17 cellular contexts compared by ENCODE assay signal in genomic region chr10:5565205-5565545, GRCh38. TPM values are rescaled to one million over a fixed set of nuclear protein-coding genes. Genes with fewer than 3 reads are reported as not detected.
A peak's percentile ranks its signal among the peaks of the same experiment; 100 is the strongest.
DNase-seq lines count a peak whose midpoint lies in the region; ATAC-seq and TF ChIP-seq lines count a peak whose summit lies in the region.
"Had no signal": no experiment of that assay in that cellular context is flagged by ENCODE, and none has a peak within 500 bp of the region (broad histone marks: within the 10 kb centered on the region; RNA-seq: fewer than 3 reads in every experiment).

No MANE protein-coding gene starts in this region.

- 64 to 88% methylated on average over 3 to 7 of the region's 8 CpGs for WGBS in esophagus squamous epithelium, 2 donors
- 89 to 91% methylated on average over 8 of the region's 8 CpGs for WGBS in sigmoid colon, 2 donors

- ATAC-seq in T-helper 17 cell, result no peak
- ATAC-seq in HG02870 (IDR thresholded peaks at IDR 0.05; ENCODE audit: unreplicated experiment), result no peak
- ATAC-seq in GM19395 (IDR thresholded peaks at IDR 0.05; ENCODE audit: unreplicated experiment), result no peak
- ATAC-seq: GM23338, WTC11 had no signal

- H3K9me3 ChIP-seq in T-helper 17 cell (ENCODE audit: control insufficient read depth, low read length, poor library complexity, severe bottlenecking) (no peaks in the 10 kb centered on the region), esophagus squamous epithelium (no peaks in the 10 kb centered on the region), sigmoid colon (no peaks in the 10 kb centered on the region)
- H3K9me3 ChIP-seq: right lobe of liver had no signal

- H3K27ac ChIP-seq in esophagus squamous epithelium (peak overlapping the region; percentile 54 to 79 (median 70)), sigmoid colon (no peak overlapping the region)
- H3K27ac ChIP-seq: right lobe of liver had no signal

- H3K36me3 Mint-ChIP-seq in T-helper 2 cell treated with Interferon-gamma antibody and Interleukin-4, amounts not matched to agents 5 μg/mL and 100 μg/mL, for 36 hours (ENCODE audit: low read depth), result peaks cover 3% of the 10 kb centered on the region
- peaks cover 7% of the 10 kb centered on the region for H3K36me3 Mint-ChIP-seq in T-helper 17 cell (ENCODE audit: low read depth)
- H3K36me3 Mint-ChIP-seq: WTC11 had no signal

- H3K4me3 ChIP-seq in esophagus squamous epithelium, result no peak overlapping the region
- H3K4me3 ChIP-seq in sigmoid colon, result no peak overlapping the region
- H3K4me3 ChIP-seq: GM23338, right lobe of liver had no signal

- peaks cover 19% of the 10 kb centered on the region for H3K4me1 Mint-ChIP-seq in T-helper 2 cell treated with Interferon-gamma antibody and Interleukin-4, amounts not matched to agents 5 μg/mL and 100 μg/mL, for 36 hours (ENCODE audit: low read depth)
- peaks cover 34% of the 10 kb centered on the region for H3K4me1 Mint-ChIP-seq in T-helper 17 cell

- no peak for TF ChIP-seq EP300 in sigmoid colon (IDR thresholded peaks at IDR 0.05)

- intact Hi-C loops in esophagus squamous epithelium (cut with DNase I), result no loop called here
- intact Hi-C loops in sigmoid colon (cut with DNase I), result no loop called here

- TF ChIP-seq CTCF in esophagus squamous epithelium (IDR thresholded peaks at IDR 0.05), result no peak
- TF ChIP-seq CTCF in sigmoid colon (IDR thresholded peaks at IDR 0.05), result no peak

- H3K9me3 Mint-ChIP-seq in T-helper 2 cell treated with Interferon-gamma antibody and Interleukin-4, amounts not matched to agents 5 μg/mL and 100 μg/mL, for 36 hours, result no peaks in the 10 kb centered on the region
- H3K9me3 Mint-ChIP-seq: GM23338, WTC11 had no signal

- peak overlapping the region; percentile 82 for H3K4me3 Mint-ChIP-seq in T-helper 2 cell treated with Interferon-gamma antibody and Interleukin-4, amounts not matched to agents 5 μg/mL and 100 μg/mL, for 36 hours
- peak overlapping the region; percentile 91 for H3K4me3 Mint-ChIP-seq in T-helper 17 cell
- H3K4me3 Mint-ChIP-seq: GM23338, WTC11 had no signal

- no peak for DNase-seq in T-helper 2 cell treated with Interferon-gamma antibody and Interleukin-4, amounts not matched to agents 5 μg/mL and 100 μg/mL, for 36 hours (ENCODE audit: low spot score)
- DNase-seq in T-helper 2 cell (no peak), T-helper 17 cell (no peak), esophagus squamous epithelium (lab: John Stamatoyannopoulos, UW) (no peak), sigmoid colon (peak; percentile 47), NCI-H2029 treated with DMSO at 0.1 percent for 48 hours (lab: John Stamatoyannopoulos, UW) (no peak)
- DNase-seq: 8988T, GF-D8, NCI-H2081 treated with DMSO at 0.1 percent for 48 hours, SHP77 treated with DMSO at 0.1 percent for 48 hours had no signal

- H3K27me3 ChIP-seq in esophagus squamous epithelium (no peaks in the 10 kb centered on the region), sigmoid colon (no peaks in the 10 kb centered on the region)
- H3K27me3 ChIP-seq: right lobe of liver had no signal

- TF ChIP-seq POLR2A in esophagus squamous epithelium (IDR thresholded peaks at IDR 0.05), result no peak
- TF ChIP-seq POLR2A in sigmoid colon (IDR thresholded peaks at IDR 0.05), result no peak

- peaks cover 7% of the 10 kb centered on the region for H3K27me3 Mint-ChIP-seq in T-helper 2 cell treated with Interferon-gamma antibody and Interleukin-4, amounts not matched to agents 5 μg/mL and 100 μg/mL, for 36 hours (ENCODE audit: low read depth)
- no peaks in the 10 kb centered on the region for H3K27me3 Mint-ChIP-seq in T-helper 17 cell

- H3K27ac Mint-ChIP-seq in T-helper 2 cell treated with Interferon-gamma antibody and Interleukin-4, amounts not matched to agents 5 μg/mL and 100 μg/mL, for 36 hours, result peak overlapping the region; percentile 98
- peak overlapping the region; percentile 99 for H3K27ac Mint-ChIP-seq in T-helper 17 cell
- H3K27ac Mint-ChIP-seq: GM23338, WTC11 had no signal

- H3K36me3 ChIP-seq in esophagus squamous epithelium (no peaks in the 10 kb centered on the region), sigmoid colon (no peaks in the 10 kb centered on the region)
- H3K36me3 ChIP-seq: right lobe of liver had no signal

- peaks cover 13 to 38% (median 20%) of the 10 kb centered on the region in 3 donors for H3K4me1 ChIP-seq in esophagus squamous epithelium
- peaks cover 0 to 30% (median 29%) of the 10 kb centered on the region in 4 donors for H3K4me1 ChIP-seq in sigmoid colon

RNA-seq across cellular contexts. Expression of gene CALML3, which starts 40.4 kb away (rescaled TPM):
- total RNA-seq in T-helper 17 cell (not detected), esophagus squamous epithelium (100 to 1,000 TPM; 196 to 799 (median 315) TPM), sigmoid colon (not detected)
- polyA plus RNA-seq in sigmoid colon, result under 1 TPM in 1 of 3 donors, not detected in 2; 0.15 TPM
- total RNA-seq: GM23338, myocyte, temporal lobe, WTC11 had no signal
- polyA plus RNA-seq: GM23338 had no signal

Comparison
In these comparisons a context has a peak if more than half of its experiments do, and no peak if none do; other contexts are left out.
1. H3K27ac ChIP-seq: peak in esophagus squamous epithelium (4 of 4); none in sigmoid colon (0 of 4).
2. RNA of gene CALML3, which starts 40.4 kb away (total RNA-seq): 196 to 799 TPM in esophagus squamous epithelium; not detected in T-helper 17 cell and not detected in sigmoid colon; every median in the first group is over 100 times any median in the second.